27 cellular contexts compared by ENCODE assay signal in the genomic region with DNA sequence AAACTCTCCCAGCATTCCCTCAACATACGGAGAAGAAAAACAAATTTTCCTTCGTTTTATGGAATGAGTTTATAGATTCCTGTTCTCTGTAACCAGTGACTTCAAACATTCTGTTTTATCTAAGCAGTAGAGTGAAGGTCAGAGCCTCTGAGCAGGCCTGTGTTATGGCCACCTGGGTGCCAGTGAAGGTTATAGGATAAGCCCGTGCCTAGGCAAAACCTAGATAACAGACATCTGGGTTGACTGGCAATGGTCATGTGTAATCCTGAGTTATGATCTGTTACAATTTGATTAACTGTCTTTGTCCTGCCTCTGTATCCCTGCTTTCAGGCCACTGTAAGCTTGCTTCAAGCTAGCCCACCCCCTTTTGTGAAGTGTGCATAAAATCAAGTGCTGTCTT.
"Had no signal": no experiment of that assay in that cellular context is flagged by ENCODE, and none has a peak within 500 bp of the region (broad histone marks: within the 10 kb centered on the region; RNA-seq: fewer than 3 reads in every experiment).

No MANE protein-coding gene starts in this region.

- H2AFZ ChIP-seq: parathyroid adenoma had no signal

- H3K27me3 Mint-ChIP-seq: activated naive CD8-positive, alpha-beta T cell; central memory CD8-positive, alpha-beta T cell; T-cell had no signal

- H3K9me3 ChIP-seq: adrenal gland, ascending aorta, colonic mucosa, esophagus squamous epithelium, gastroesophageal sphincter, testis, uterus had no signal

- H3K4me3 ChIP-seq: adrenal gland, ascending aorta, colonic mucosa, dorsolateral prefrontal cortex, esophagus squamous epithelium, gastroesophageal sphincter, testis, uterus had no signal

- H3K27me3 ChIP-seq: adrenal gland, ascending aorta, colonic mucosa, dorsolateral prefrontal cortex, esophagus squamous epithelium, gastroesophageal sphincter, testis, uterus had no signal

- DNase-seq: activated CD4-positive, alpha-beta T cell treated with anti-CD3 and anti-CD28 coated beads for 1 hour; activated CD4-positive, alpha-beta T cell treated with anti-CD3 and anti-CD28 coated beads, Interleukin-2, amount 50 U/mL, for 4 hours; activated CD8-positive, alpha-beta memory T cell treated with anti-CD3 and anti-CD28 coated beads for 24 hours; activated CD8-positive, alpha-beta memory T cell treated with anti-CD3 and anti-CD28 coated beads, Interleukin-2, amount 50 U/mL, for 4 hours; activated naive CD4-positive, alpha-beta T cell; activated T-cell treated with anti-CD3 and anti-CD28 coated beads, Interleukin-2, amount 50 U/mL, for 4 hours; colonic mucosa; dorsolateral prefrontal cortex; esophagus squamous epithelium; head of caudate nucleus; islet precursor cell; natural killer cell; stimulated activated CD4-positive, alpha-beta T cell treated with anti-CD3 and anti-CD28 coated beads, Interleukin-2, amount 100 ng/mL, for 48 hours; stimulated activated CD8-positive, alpha-beta memory T cell treated with anti-CD3 and anti-CD28 coated beads, Interleukin-4, amount 100 ng/mL, for 48 hours; stimulated activated naive CD4-positive, alpha-beta T cell; T-cell; testis; trophoblast cell; uterus had no signal

- H3K4me1 Mint-ChIP-seq: central memory CD8-positive, alpha-beta T cell; natural killer cell had no signal

- H3K36me3 Mint-ChIP-seq: activated naive CD8-positive, alpha-beta T cell; natural killer cell had no signal

- H3K27ac Mint-ChIP-seq: activated naive CD8-positive, alpha-beta T cell; activated T-helper 2 cell treated with anti-CD3 and anti-CD28 coated beads, Interferon-gamma antibody, Interleukin-2, Interleukin-4, amounts not matched to agents 10 μg/mL and 5 μg/mL and 100 μg/mL, durations not matched to agents 14 hours and 24 hours and 36 hours; natural killer cell; T-cell had no signal

- H3K36me3 ChIP-seq: adrenal gland, colonic mucosa, uterus had no signal

- H3K27ac ChIP-seq: ascending aorta, colonic mucosa, dorsolateral prefrontal cortex, esophagus squamous epithelium, gastroesophageal sphincter, parathyroid adenoma, testis, uterus had no signal

- ATAC-seq: activated T-cell treated with anti-CD3 and anti-CD28 coated beads, Interleukin-2, amount 50 U/mL, for 4 hours; gastroesophageal sphincter; natural killer cell; sciatic nerve; T-cell had no signal

- H3K9ac ChIP-seq: parathyroid adenoma had no signal

- H3K4me1 ChIP-seq: ascending aorta, colonic mucosa, esophagus squamous epithelium, gastroesophageal sphincter, parathyroid adenoma, uterus had no signal

- H3K4me3 Mint-ChIP-seq: activated naive CD8-positive, alpha-beta T cell; activated T-cell treated with anti-CD3 and anti-CD28 coated beads, Interleukin-2, amount 50 U/mL, for 4 hours; central memory CD8-positive, alpha-beta T cell; natural killer cell; T-cell had no signal

- H3K9me3 Mint-ChIP-seq: activated T-cell treated with anti-CD3 and anti-CD28 coated beads, Interleukin-2, amount 50 U/mL, for 4 hours; activated T-helper 2 cell treated with anti-CD3 and anti-CD28 coated beads, Interferon-gamma antibody, Interleukin-2, Interleukin-4, amounts not matched to agents 10 μg/mL and 5 μg/mL and 100 μg/mL, durations not matched to agents 14 hours and 24 hours and 36 hours; central memory CD8-positive, alpha-beta T cell; natural killer cell; T-cell had no signal
